9 cellular contexts compared by ENCODE assay signal in genomic region chr12:108312885-108313203, GRCh38. TPM values are rescaled to one million over a fixed set of nuclear protein-coding genes. Genes with fewer than 3 reads are reported as not detected.
DNase-seq lines count a peak whose midpoint lies in the region; FAIRE-seq and TF ChIP-seq lines count a peak whose summit lies in the region.
"Had no signal": no experiment of that assay in that cellular context is flagged by ENCODE, and none has a peak within 500 bp of the region (broad histone marks: within the 10 kb centered on the region; RNA-seq: fewer than 3 reads in every experiment).

No MANE protein-coding gene starts in this region.

- H3K9me3 ChIP-seq in endothelial cell of umbilical vein (replicated peaks; ENCODE audit: control insufficient read depth, insufficient read depth, low read length) (no peaks in the 10 kb centered on the region), mesodermal cell (ENCODE audit: control insufficient read depth, low read length) (no peaks in the 10 kb centered on the region), transverse colon (no peaks in the 10 kb centered on the region)

- no peak overlapping the region for H3K9ac ChIP-seq in endothelial cell of umbilical vein (replicated peaks; ENCODE audit: extremely low read depth, insufficient read depth, low read length)

- dilution Hi-C loops in endothelial cell of umbilical vein (cut with MboI; ENCODE audit: extremely low pct_ligation_motif_present, low sequenced_read_pairs), result no loop called here

- H3K27ac ChIP-seq in endothelial cell of umbilical vein (ENCODE audit: insufficient read depth, low read depth, low read length), result no peak overlapping the region
- H3K27ac ChIP-seq in mesodermal cell (ENCODE audit: low read depth, low read length, severe bottlenecking), result peak overlapping the region; percentile 80
- peak overlapping the region; percentile 33 to 68 (median 54) for H3K27ac ChIP-seq in transverse colon

- no peaks in the 10 kb centered on the region for H3K36me3 Mint-ChIP-seq in T-helper 2 cell treated with Interferon-gamma antibody and Interleukin-4, amounts not matched to agents 5 μg/mL and 100 μg/mL, for 36 hours (ENCODE audit: low read depth)

- no peak for TF ChIP-seq POLR2A in endothelial cell of umbilical vein (IDR thresholded peaks at IDR 0.05; ENCODE audit: low read depth, low read length)
- TF ChIP-seq POLR2A in transverse colon (IDR thresholded peaks at IDR 0.05), result no peak

- POLR2A ChIA-PET in endothelial cell of umbilical vein (lab: Charles Lee), result interaction anchor here (0.6 kb wide), 2 partner anchors 9 to 11 kb away, joined by 5 read pairs; no protein-coding TSS in a partner anchor

- intact Hi-C loops in endothelial cell of umbilical vein (cut with micrococcal nuclease), result loop anchor here (1.0 kb wide), 1 partner anchor 8 kb away; no protein-coding TSS in a partner anchor
- intact Hi-C loops in transverse colon (cut with DNase I; ENCODE audit: low total_unique reads), result no loop called here

- CTCF ChIA-PET in endothelial cell of umbilical vein (lab: Charles Lee), result interaction anchor here (0.6 to 1.1 kb wide), 2 partner anchors 30 to 145 kb away, joined by 3 to 7 read pairs; no protein-coding TSS in a partner anchor

- DNase-seq in NCI-H2227 (lab: John Stamatoyannopoulos, UW; ENCODE audit: unreplicated experiment), result peak; percentile 23
- no peak for DNase-seq in NCI-H2227 treated with DMSO at 0.1 percent for 48 hours (lab: John Stamatoyannopoulos, UW)
- peak; percentile 69 for DNase-seq in endothelial cell of umbilical vein (ENCODE audit: low read depth, low spot score)
- no peak for DNase-seq in transverse colon
- DNase-seq in UCSD-AML1 (lab: John Stamatoyannopoulos, UW; ENCODE audit: unreplicated experiment), result no peak
- DNase-seq in GM19240 (ENCODE audit: insufficient read length, low spot score), result no peak
- no peak for DNase-seq in T-helper 2 cell treated with Interferon-gamma antibody and Interleukin-4, amounts not matched to agents 5 μg/mL and 100 μg/mL, for 36 hours (ENCODE audit: low spot score)

- in situ Hi-C loops in transverse colon (cut with MboI; ENCODE audit: low pct_ligation_motif_present in 1 of 4, low pct_unique_long_range_greater_than_20kb in 1 of 4, low sequenced_read_pairs in 3 of 4), result no loop called here

- no peak overlapping the region for H3K4me3 ChIP-seq in endothelial cell of umbilical vein (replicated peaks in 1 of 3; ENCODE audit: insufficient read depth in 1 of 3, low read depth in 1 of 3, low read length in 3 of 3)
- H3K4me3 ChIP-seq in mesodermal cell (ENCODE audit: extremely low read depth, insufficient read depth, low read length, poor library complexity, severe bottlenecking), result no peak overlapping the region
- no peak overlapping the region for H3K4me3 ChIP-seq in transverse colon

- no peak overlapping the region for H3K27ac Mint-ChIP-seq in T-helper 2 cell treated with Interferon-gamma antibody and Interleukin-4, amounts not matched to agents 5 μg/mL and 100 μg/mL, for 36 hours

- BruUV-seq in endothelial cell of umbilical vein (replicated peaks; lab: Mats Ljungman, UMichigan), result no TSS peak

- no peaks in the 10 kb centered on the region for H4K20me1 ChIP-seq in endothelial cell of umbilical vein (replicated peaks; ENCODE audit: control insufficient read depth, extremely low read depth, insufficient read depth, low read length)

- TF ChIP-seq EP300 in transverse colon (IDR thresholded peaks at IDR 0.05; ENCODE audit: low read depth), result no peak

- no peaks in the 10 kb centered on the region for H3K79me2 ChIP-seq in endothelial cell of umbilical vein (ENCODE audit: control insufficient read depth, insufficient read depth, low read length)

- FAIRE-seq in endothelial cell of umbilical vein (lab: Jason Lieb, UNC), result peak; percentile 88
- FAIRE-seq: A204.1 had no signal

- no peak overlapping the region for H2AFZ ChIP-seq in endothelial cell of umbilical vein (ENCODE audit: low read depth, low read length)

- peaks cover 5% of the 10 kb centered on the region for H3K27me3 Mint-ChIP-seq in T-helper 2 cell treated with Interferon-gamma antibody and Interleukin-4, amounts not matched to agents 5 μg/mL and 100 μg/mL, for 36 hours (ENCODE audit: low read depth)

- H3K4me1 ChIP-seq in endothelial cell of umbilical vein (ENCODE audit: control insufficient read depth, extremely low read depth, insufficient read depth, low read length) (peaks cover 18% of the 10 kb centered on the region), mesodermal cell (ENCODE audit: control insufficient read depth, insufficient read depth, low read length, poor library complexity, severe bottlenecking) (peaks cover 40% of the 10 kb centered on the region), transverse colon (peaks cover 0 to 21% (median 9%) of the 10 kb centered on the region in 4 donors)

- H3K9me3 Mint-ChIP-seq in T-helper 2 cell treated with Interferon-gamma antibody and Interleukin-4, amounts not matched to agents 5 μg/mL and 100 μg/mL, for 36 hours, result no peaks in the 10 kb centered on the region

- H3K36me3 ChIP-seq in endothelial cell of umbilical vein (ENCODE audit: control insufficient read depth in 2 of 2, extremely low read depth in 1 of 2, insufficient read depth in 2 of 2, low read length in 2 of 2) (no peaks in the 10 kb centered on the region), mesodermal cell (ENCODE audit: control insufficient read depth, insufficient read depth, low read length) (no peaks in the 10 kb centered on the region), transverse colon (no peaks in the 10 kb centered on the region)

- 17 to 20% methylated on average over 2 of the region's 2 CpGs for WGBS in mesodermal cell (ENCODE audit: insufficient coverage in 2 of 2), 2 experiments
- 8% methylated on average over 2 of the region's 2 CpGs; no CpG with 5 or more reads in 1 of the 2 donors for WGBS in transverse colon (ENCODE audit: low coverage in 1 of 2), 2 donors

- no peak overlapping the region for H3K4me2 ChIP-seq in endothelial cell of umbilical vein (ENCODE audit: insufficient read depth, low read length)

- TF ChIP-seq CTCF in endothelial cell of umbilical vein (IDR thresholded peaks at IDR 0.05; ENCODE audit: extremely low read depth in 1 of 2, insufficient read depth in 1 of 2, low read depth in 1 of 2, low read length in 2 of 2) (no peak), transverse colon (IDR thresholded peaks at IDR 0.05) (no peak)

- H3K27me3 ChIP-seq in endothelial cell of umbilical vein (ENCODE audit: control insufficient read depth in 2 of 2, insufficient read depth in 2 of 2, low read length in 2 of 2) (no peaks in the 10 kb centered on the region), transverse colon (no peaks in the 10 kb centered on the region)

- no peaks in the 10 kb centered on the region for H3K9me1 ChIP-seq in endothelial cell of umbilical vein (replicated peaks; ENCODE audit: control insufficient read depth, extremely low read depth, insufficient read depth, low read length)

- no peak overlapping the region for H3K4me3 Mint-ChIP-seq in T-helper 2 cell treated with Interferon-gamma antibody and Interleukin-4, amounts not matched to agents 5 μg/mL and 100 μg/mL, for 36 hours

- H3K4me1 Mint-ChIP-seq in T-helper 2 cell treated with Interferon-gamma antibody and Interleukin-4, amounts not matched to agents 5 μg/mL and 100 μg/mL, for 36 hours (ENCODE audit: low read depth), result peaks cover 9% of the 10 kb centered on the region

TF ChIP-seq in endothelial cell of umbilical vein, 7 proteins besides CTCF, POLR2A, EP300 and RAD21:
- no peak for TF ChIP-seq FOS (IDR thresholded peaks at IDR 0.05; ENCODE audit: borderline replicate concordance, insufficient read depth, low read length)
- no peak for TF ChIP-seq MAX (IDR thresholded peaks at IDR 0.05; ENCODE audit: insufficient read depth, insufficient read length)
- TF ChIP-seq GATA2 (IDR thresholded peaks at IDR 0.05; ENCODE audit: insufficient read depth, insufficient read length, low read depth, low read length), result no peak
- no peak for TF ChIP-seq EZH2 (IDR thresholded peaks at IDR 0.05; ENCODE audit: borderline replicate concordance, low read depth, low read length, severe bottlenecking)
- no peak for TF ChIP-seq MYC (IDR thresholded peaks at IDR 0.05; ENCODE audit: low read depth, low read length)

RNA-seq across cellular contexts. Expression of gene CMKLR1, which starts 26.3 kb away (rescaled TPM):
- not detected in 2 replicates for total RNA-seq in endothelial cell of umbilical vein
- polyA plus RNA-seq in endothelial cell of umbilical vein, result 0.60 and 0.61 TPM in 2 replicates
- 0.14 and 0.15 TPM in 2 replicates for polyA plus RNA-seq in endothelial cell of umbilical vein (2011; cell fraction: cytosol; rRNA removed)
- 0.07 and 0.13 TPM in 2 replicates for polyA plus RNA-seq in endothelial cell of umbilical vein (2011; cell fraction: nucleus; rRNA removed)
- polyA plus RNA-seq in endothelial cell of umbilical vein (2012), result 0.13 and 0.42 TPM in 2 replicates
- polyA minus RNA-seq in endothelial cell of umbilical vein, result 1.7 and 1.8 TPM in 2 replicates
- polyA minus RNA-seq in endothelial cell of umbilical vein (2011; cell fraction: cytosol; rRNA and poly(A)+ RNA removed), result not detected
- polyA minus RNA-seq in endothelial cell of umbilical vein (2011; cell fraction: nucleus; rRNA and poly(A)+ RNA removed), result 0.10 and 0.58 TPM in 2 replicates
- 4.1 TPM for polyA plus RNA-seq in mesodermal cell (2013, experiment 1 of 2)
- 2.6 TPM for polyA plus RNA-seq in mesodermal cell (2013, experiment 2 of 2)
- total RNA-seq in transverse colon, result 10 to 100 TPM in 1 of 4 donors, 1 to 10 TPM in 3; 4.2 to 13.5 (median 4.5) TPM

Comparison
In these comparisons a context has a peak if more than half of its experiments do, and no peak if none do; other contexts are left out.
1. DNase-seq: peak in NCI-H2227 (single experiment) and endothelial cell of umbilical vein (single experiment); none in NCI-H2227 treated with DMSO at 0.1 percent for 48 hours (single experiment), transverse colon (single experiment), UCSD-AML1 (single experiment), GM19240 (single experiment) and T-helper 2 cell treated with Interferon-gamma antibody and Interleukin-4, amounts not matched to agents 5 μg/mL and 100 μg/mL, for 36 hours (single experiment).